Comparison of ENCODE assay signal across 24 cellular contexts in genomic region chr17:70603226-70603625, GRCh38.
"Had no signal": no experiment of that assay in that cellular context is flagged by ENCODE, and none has a peak within 500 bp of the region (broad histone marks: within the 10 kb centered on the region; RNA-seq: fewer than 3 reads in every experiment).

No MANE protein-coding gene starts in this region.

- H3K4me1 ChIP-seq: colonic mucosa, esophagus muscularis mucosa, gastrocnemius medialis, gastroesophageal sphincter, heart left ventricle, heart right ventricle had no signal

- DNase-seq: colonic mucosa; cortex of kidney; dermis blood vessel endothelial cell; dorsolateral prefrontal cortex; effector CD4-positive, alpha-beta T cell; effector CD8-positive, alpha-beta T cell; effector memory CD4-positive, alpha-beta T cell; effector memory CD8-positive, alpha-beta T cell; endodermal cell; erythroblast; esophagus squamous epithelium; foreskin fibroblast; foreskin keratinocyte; foreskin melanocyte; gastrocnemius medialis; glutamatergic neuron; head of caudate nucleus; heart left ventricle; heart right ventricle had no signal

- H3K4me3 ChIP-seq: colonic mucosa, coronary artery, dorsolateral prefrontal cortex, esophagus muscularis mucosa, esophagus squamous epithelium, gastrocnemius medialis, gastroesophageal sphincter, heart left ventricle, heart right ventricle, hepatocyte had no signal

- H3K9me3 ChIP-seq: colonic mucosa, esophagus muscularis mucosa, esophagus squamous epithelium, gastrocnemius medialis, gastroesophageal sphincter, heart left ventricle, heart right ventricle had no signal

- ATAC-seq: effector memory CD8-positive, alpha-beta T cell; foreskin keratinocyte; gastrocnemius medialis; gastroesophageal sphincter; heart left ventricle; heart right ventricle had no signal

- H3K27ac ChIP-seq: colonic mucosa, coronary artery, epithelial cell of prostate, esophagus muscularis mucosa, esophagus squamous epithelium, foreskin keratinocyte, gastrocnemius medialis, gastroesophageal sphincter, heart left ventricle, heart right ventricle, hepatocyte had no signal

- H3K36me3 ChIP-seq: colonic mucosa, esophagus muscularis mucosa, esophagus squamous epithelium, gastrocnemius medialis, gastroesophageal sphincter, heart left ventricle, heart right ventricle had no signal
